8 cellular contexts compared by ENCODE assay signal in the genomic region with DNA sequence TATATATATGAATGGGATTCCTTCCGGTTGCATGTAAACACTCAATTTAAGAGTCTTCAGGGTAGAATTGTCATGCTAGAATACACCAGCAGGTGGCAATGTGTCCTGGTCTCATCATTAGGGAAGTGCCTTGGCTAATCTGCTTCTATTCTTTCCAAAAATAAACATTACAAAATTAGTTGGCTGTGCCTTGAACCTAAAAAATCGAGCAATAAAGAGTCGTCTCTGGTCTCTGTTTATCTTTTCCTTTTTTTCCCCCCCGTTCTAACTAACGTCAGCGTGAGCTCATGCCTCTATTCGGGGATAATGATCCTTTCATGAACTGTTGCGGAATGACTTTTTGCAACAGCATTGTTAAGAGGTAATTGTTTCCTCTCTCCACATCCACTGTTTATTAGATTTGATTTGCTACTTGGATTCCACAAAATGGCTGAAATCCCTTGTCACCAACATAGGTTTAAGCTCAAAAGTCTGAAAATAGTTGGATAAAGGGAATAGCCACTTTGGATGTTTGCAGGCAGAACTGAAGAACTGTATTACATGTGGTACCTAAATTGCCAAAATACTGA. TPM values are rescaled to one million over a fixed set of nuclear protein-coding genes. Genes with fewer than 3 reads are reported as not detected.
DNase-seq lines count a peak whose midpoint lies in the region; ATAC-seq and TF ChIP-seq lines count a peak whose summit lies in the region.

No MANE protein-coding gene starts in this region.

- peak; percentile 36 to 57 for ATAC-seq in CD4-positive, CD25-positive, alpha-beta regulatory T cell (ENCODE audit: low read depth in 2 of 2)
- ATAC-seq in lung (ENCODE audit: insufficient read depth, low FRiP score) (no peak), GM18868 (IDR thresholded peaks at IDR 0.05; ENCODE audit: unreplicated experiment) (no peak)

- H3K4me3 ChIP-seq in CD4-positive, CD25-positive, alpha-beta regulatory T cell (ENCODE audit: low read depth, low read length): peak overlapping the region; percentile 64
- no peak overlapping the region for H3K4me3 ChIP-seq in lung

- H3K36me3 ChIP-seq in CD4-positive, CD25-positive, alpha-beta regulatory T cell (ENCODE audit: control insufficient read depth, insufficient read depth, low read length): no peaks in the 10 kb centered on the region
- peaks cover 2 to 4% of the 10 kb centered on the region in 2 donors for H3K36me3 ChIP-seq in lung (ENCODE audit: control insufficient read depth in 2 of 2, insufficient read depth in 2 of 2, low read length in 2 of 2)

- H3K9me3 ChIP-seq in CD4-positive, CD25-positive, alpha-beta regulatory T cell (ENCODE audit: control insufficient read depth in 2 of 2, low read length in 2 of 2): no peaks in the 10 kb centered on the region
- no peaks in the 10 kb centered on the region for H3K9me3 ChIP-seq in lung (ENCODE audit: control insufficient read depth in 2 of 2, insufficient read depth in 1 of 2, low read length in 1 of 2)

- peaks cover 0 to 3% (median 0%) of the 10 kb centered on the region in 7 donors for H3K9me3 Mint-ChIP-seq in CD4-positive, CD25-positive, alpha-beta regulatory T cell

- H3K4me1 Mint-ChIP-seq in CD4-positive, CD25-positive, alpha-beta regulatory T cell: peaks cover 20 to 32% (median 27%) of the 10 kb centered on the region in 4 donors

- H3K36me3 Mint-ChIP-seq in CD4-positive, CD25-positive, alpha-beta regulatory T cell: no peaks in the 10 kb centered on the region

- DNase-seq in CD4-positive, CD25-positive, alpha-beta regulatory T cell: peak; percentile 50 to 83 (median 65)
- peak; percentile 79 for DNase-seq in HCEC 1CT
- peak; percentile 77 for DNase-seq in NCI-H446 treated with DMSO at 0.1 percent for 48 hours (lab: John Stamatoyannopoulos, UW)
- DNase-seq in activated CD4-positive, CD25-positive, alpha-beta regulatory T cell treated with anti-CD3 and anti-CD28 coated beads, Interleukin-2, amount 50 U/mL, for 16 hours (ENCODE audit: low read depth, low spot score): peak; percentile 46
- peak; percentile 56 for DNase-seq in effector CD4-positive, alpha-beta T cell
- DNase-seq in lung (ENCODE audit: low spot score): peak; percentile 73
- DNase-seq in stimulated activated CD8-positive, alpha-beta memory T cell treated with anti-CD3 and anti-CD28 coated beads, Interleukin-4, amount 100 ng/mL, for 4 hours (ENCODE audit: low read depth in 2 of 2, low spot score in 1 of 2): peak; percentile 11 to 31

- 1% methylated on average over 8 of the region's 8 CpGs for WGBS in lung, 2 donors

- peak overlapping the region; percentile 54 for H3K27ac ChIP-seq in CD4-positive, CD25-positive, alpha-beta regulatory T cell (ENCODE audit: insufficient read depth, low read length, poor library complexity, severe bottlenecking)
- peak overlapping the region; percentile 47 to 96 for H3K27ac ChIP-seq in lung (ENCODE audit: low read depth in 1 of 2, low read length in 1 of 2)

- peaks cover 16% of the 10 kb centered on the region for H3K27me3 Mint-ChIP-seq in CD4-positive, CD25-positive, alpha-beta regulatory T cell

- peaks cover 39% of the 10 kb centered on the region for H3K4me1 ChIP-seq in CD4-positive, CD25-positive, alpha-beta regulatory T cell (ENCODE audit: control insufficient read depth, insufficient read depth, low read length, poor library complexity, severe bottlenecking)
- peaks cover 0 to 12% of the 10 kb centered on the region in 2 donors for H3K4me1 ChIP-seq in lung (ENCODE audit: control insufficient read depth in 2 of 2, insufficient read depth in 2 of 2, low read length in 2 of 2)

- no peak overlapping the region for H3K27ac Mint-ChIP-seq in CD4-positive, CD25-positive, alpha-beta regulatory T cell

- H3K4me3 Mint-ChIP-seq in CD4-positive, CD25-positive, alpha-beta regulatory T cell: peak overlapping the region; percentile 72 to 83 (median 82)

- peaks cover 12% of the 10 kb centered on the region for H3K27me3 ChIP-seq in CD4-positive, CD25-positive, alpha-beta regulatory T cell (ENCODE audit: control insufficient read depth, insufficient read depth, low read length)
- H3K27me3 ChIP-seq in lung (ENCODE audit: control insufficient read depth, insufficient read depth): no peaks in the 10 kb centered on the region

- peak; percentile 56 for TF ChIP-seq CTCF in lung (IDR thresholded peaks at IDR 0.05; ENCODE audit: control extremely low read depth, extremely low read depth)

RNA-seq across cellular contexts. Expression of gene ARHGEF12, which starts 1.2 kb away (rescaled TPM):
- 29.7 TPM for total RNA-seq in CD4-positive, CD25-positive, alpha-beta regulatory T cell
- 1 to 10 TPM; 3.2 to 6.6 (median 5.3) TPM for polyA plus RNA-seq in CD4-positive, CD25-positive, alpha-beta regulatory T cell
- 100 to 1,000 TPM in 1 of 2 donors, 10 to 100 TPM in 1; 86.1 to 243 TPM for total RNA-seq in lung
- polyA plus RNA-seq in lung: 10 to 100 TPM; 19.0 to 25.0 TPM

RNA-seq across cellular contexts. Expression of gene TLCD5, which starts 9.9 kb away (rescaled TPM):
- 0.42 TPM for total RNA-seq in CD4-positive, CD25-positive, alpha-beta regulatory T cell
- polyA plus RNA-seq in CD4-positive, CD25-positive, alpha-beta regulatory T cell: under 1 TPM in 3 of 4 donors, not detected in 1; 0.21 to 0.46 (median 0.29) TPM
- 10 to 100 TPM in 1 of 2 donors, 1 to 10 TPM in 1; 3.7 to 10.8 TPM for total RNA-seq in lung
- polyA plus RNA-seq in lung: 1 to 10 TPM; 2.0 to 2.4 TPM

Comparison
In these comparisons a context has a peak if more than half of its experiments do, and no peak if none do; other contexts are left out.
1. ATAC-seq: peak in CD4-positive, CD25-positive, alpha-beta regulatory T cell (2 of 2); none in lung (single experiment) and GM18868 (single experiment).
2. DNase-seq: peak in every context shown above with its lines; median percentile 79 in HCEC 1CT; 77 in NCI-H446 treated with DMSO at 0.1 percent for 48 hours; 73 in lung; 65 in CD4-positive, CD25-positive, alpha-beta regulatory T cell; 56 in effector CD4-positive, alpha-beta T cell; 46 in activated CD4-positive, CD25-positive, alpha-beta regulatory T cell treated with anti-CD3 and anti-CD28 coated beads, Interleukin-2, amount 50 U/mL, for 16 hours; 21 in stimulated activated CD8-positive, alpha-beta memory T cell treated with anti-CD3 and anti-CD28 coated beads, Interleukin-4, amount 100 ng/mL, for 4 hours.